In the genomic region with DNA sequence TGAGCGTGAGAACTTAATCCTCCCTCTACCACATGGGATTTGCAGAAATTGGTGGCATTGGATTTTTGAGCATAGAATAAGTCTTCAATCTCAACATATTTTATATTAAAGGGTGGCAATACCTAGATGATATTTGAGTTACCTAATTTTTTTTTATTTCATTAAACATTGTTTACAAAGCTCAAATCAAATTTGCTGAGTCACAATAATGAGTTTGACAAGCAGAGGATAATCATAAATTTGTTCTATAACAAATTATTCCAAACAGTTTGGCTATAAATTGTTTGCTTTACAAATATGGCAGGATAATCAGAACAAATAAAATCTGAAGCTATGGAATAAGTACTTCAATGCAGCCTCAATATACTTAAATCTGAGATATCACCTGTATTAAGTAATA, we compare ENCODE assay signal across 24 cellular contexts. TPM values are rescaled to one million over a fixed set of nuclear protein-coding genes. Genes with fewer than 3 reads are reported as not detected.
A peak's percentile ranks its signal among the peaks of the same experiment; 100 is the strongest.
DNase-seq lines count a peak whose midpoint lies in the region; ATAC-seq, FAIRE-seq and TF ChIP-seq lines count a peak whose summit lies in the region.
"Had no signal": no experiment of that assay in that cellular context is flagged by ENCODE, and none has a peak within 500 bp of the region (broad histone marks: within the 10 kb centered on the region; RNA-seq: fewer than 3 reads in every experiment).

No MANE protein-coding gene starts in this region.

- H3K14ac ChIP-seq in H1 (ENCODE audit: insufficient read length): no peak overlapping the region

- H2AK5ac ChIP-seq in H1 (ENCODE audit: low read depth, low read length): no peak overlapping the region

- POLR2A ChIA-PET in A549 (lab: Yijun Ruan, JAX): no interaction called here
- POLR2A ChIA-PET in H1 (lab: Charles Lee; ENCODE audit: partially characterized antibody): no interaction called here

- no peak overlapping the region for H2BK12ac ChIP-seq in H1 (ENCODE audit: low read depth, low read length)

- H3K4me3 ChIP-seq in A549 (no peak overlapping the region), LNCaP clone FGC (ENCODE audit: low read depth, low read length) (no peak overlapping the region), H1 (ENCODE audit: extremely low read depth in 1 of 4, insufficient read depth in 2 of 4, low read depth in 3 of 4, low read length in 4 of 4) (no peak overlapping the region), uterus (no peak overlapping the region)
- H3K4me3 ChIP-seq: BLaER1 treated with 17β-estradiol and CSF1 and Interleukin-3, amounts not matched to agents 10 nM and 100 nM had no signal

- H3K23me2 ChIP-seq in H1 (ENCODE audit: low read depth, low read length): no peaks in the 10 kb centered on the region

- no peak overlapping the region for H4K8ac ChIP-seq in H1 (ENCODE audit: extremely low read depth, insufficient read depth, low read length)

- H3K9me3 ChIP-seq in A549 (no peaks in the 10 kb centered on the region), H1 (ENCODE audit: insufficient read depth in 2 of 2, low read depth in 1 of 2, low read length in 1 of 2) (no peaks in the 10 kb centered on the region), uterus (no peaks in the 10 kb centered on the region)
- H3K9me3 ChIP-seq: BE2C had no signal

- WGBS in A549 (ENCODE audit: missing lambda C conversion rate): 91% methylated on average over 1 of the region's 1 CpG
- WGBS in H1 (ENCODE audit: extremely low coverage in 1 of 2, insufficient coverage in 1 of 2, insufficient read length in 1 of 2, insufficient replicate concordance in 2 of 2, low coverage in 1 of 2, low lambda C conversion rate in 2 of 2, missing lambda C conversion rate in 1 of 2), 2 experiments: 100% methylated on average over 1 of the region's 1 CpG; no CpG with 5 or more reads in 1 of the 2 experiments

- H3K36me3 ChIP-seq in H1 (ENCODE audit: control insufficient read depth in 2 of 4, insufficient read depth in 4 of 4, low read length in 3 of 4): no peaks in the 10 kb centered on the region
- no peaks in the 10 kb centered on the region for H3K36me3 ChIP-seq in uterus
- H3K36me3 ChIP-seq: BE2C; BLaER1 treated with 17β-estradiol and CSF1 and Interleukin-3, amounts not matched to agents 10 nM and 100 nM had no signal

- H2BK20ac ChIP-seq in H1 (ENCODE audit: low read length): no peak overlapping the region

- H2BK120ac ChIP-seq in H1 (replicated peaks; ENCODE audit: low read depth, low read length): no peak overlapping the region

- H3K9ac ChIP-seq in H1 (replicated peaks in 1 of 4; ENCODE audit: extremely low read depth in 1 of 4, low read depth in 3 of 4, low read length in 3 of 4): no peak overlapping the region
- H3K9ac ChIP-seq: BLaER1 treated with 17β-estradiol and CSF1 and Interleukin-3, amounts not matched to agents 10 nM and 100 nM had no signal

- TF ChIP-seq EP300 in A549 (IDR thresholded peaks at IDR 0.05) (no peak), H1 (IDR thresholded peaks at IDR 0.05; ENCODE audit: borderline replicate concordance in 1 of 2, low read depth in 2 of 2, low read length in 2 of 2) (no peak)

- H4K5ac ChIP-seq in H1 (ENCODE audit: insufficient read length, low read depth, low read length): no peak overlapping the region

- no peak for ATAC-seq in A549
- ATAC-seq in HG03097 (IDR thresholded peaks at IDR 0.05; ENCODE audit: low FRiP score, unreplicated experiment): no peak

- no peaks in the 10 kb centered on the region for H4K20me1 ChIP-seq in H1 (replicated peaks in 1 of 2; ENCODE audit: control insufficient read depth in 1 of 2, insufficient read depth in 2 of 2, low read length in 2 of 2)
- H4K20me1 ChIP-seq: BLaER1 treated with 17β-estradiol and CSF1 and Interleukin-3, amounts not matched to agents 10 nM and 100 nM had no signal

- H2AFZ ChIP-seq in H1 (ENCODE audit: low read length): no peak overlapping the region

- no peak overlapping the region for H2BK5ac ChIP-seq in H1 (ENCODE audit: low read depth, low read length)

- no peaks in the 10 kb centered on the region for H3K79me1 ChIP-seq in H1 (ENCODE audit: low read depth, low read length)

- CTCF ChIA-PET in A549 (lab: Yijun Ruan, JAX): no interaction called here
- CTCF ChIA-PET in H1 (lab: Charles Lee; ENCODE audit: partially characterized antibody): no interaction called here

- no peak overlapping the region for H4K91ac ChIP-seq in H1 (replicated peaks; ENCODE audit: insufficient read length, low read length)

- no peak overlapping the region for H3K18ac ChIP-seq in H1 (ENCODE audit: extremely low read depth, low read length)

- no peaks in the 10 kb centered on the region for H3K79me2 ChIP-seq in H1 (ENCODE audit: control insufficient read depth in 1 of 2, insufficient read depth in 2 of 2, low read length in 2 of 2)

- no peak overlapping the region for H2BK15ac ChIP-seq in H1 (ENCODE audit: low read length)

- TF ChIP-seq RAD21 in A549 (conservative IDR thresholded peaks at IDR 0.05 in 1 of 2, IDR thresholded peaks at IDR 0.05 in 1 of 2) (no peak), H1 (IDR thresholded peaks at IDR 0.05 in 1 of 2, conservative IDR thresholded peaks at IDR 0.05 in 1 of 2; ENCODE audit: low read depth in 2 of 2, low read length in 2 of 2) (no peak)

- H3K4me1 ChIP-seq in A549 (peaks cover 3% of the 10 kb centered on the region; the same call in 1 of the 3 replicates), H1 (replicated peaks in 1 of 4; ENCODE audit: control insufficient read depth in 3 of 4, insufficient read depth in 4 of 4, low read length in 3 of 4) (no peaks in the 10 kb centered on the region), uterus (no peaks in the 10 kb centered on the region)
- H3K4me1 ChIP-seq: BE2C; BLaER1 treated with 17β-estradiol and CSF1 and Interleukin-3, amounts not matched to agents 10 nM and 100 nM had no signal

- FAIRE-seq in A549 (lab: Jason Lieb, UNC): no peak
- FAIRE-seq in H1 (lab: Jason Lieb, UNC): no peak
- FAIRE-seq: D721Med, GM12891 had no signal

- no peak overlapping the region for H3K4ac ChIP-seq in H1 (replicated peaks; ENCODE audit: insufficient read length, low read depth, low read length)

- no peak overlapping the region for H3K23ac ChIP-seq in H1 (ENCODE audit: insufficient read length)

- no peak overlapping the region for H3K4me2 ChIP-seq in A549
- H3K4me2 ChIP-seq in H1 (ENCODE audit: insufficient read depth in 1 of 2, low read depth in 2 of 2, low read length in 2 of 2): no peak overlapping the region
- H3K4me2 ChIP-seq: BLaER1 treated with 17β-estradiol and CSF1 and Interleukin-3, amounts not matched to agents 10 nM and 100 nM had no signal

- no peaks in the 10 kb centered on the region for H3K27me3 ChIP-seq in H1 (replicated peaks in 1 of 4; ENCODE audit: control insufficient read depth in 3 of 4, extremely low read depth in 1 of 4, insufficient read depth in 3 of 4, low read length in 3 of 4)
- H3K27me3 ChIP-seq in uterus: no peaks in the 10 kb centered on the region
- H3K27me3 ChIP-seq: BE2C; BLaER1 treated with 17β-estradiol and CSF1 and Interleukin-3, amounts not matched to agents 10 nM and 100 nM had no signal

- TF ChIP-seq CTCF in 22Rv1 (IDR thresholded peaks at IDR 0.05): no peak
- no peak for TF ChIP-seq CTCF in A549 (IDR thresholded peaks at IDR 0.05)
- no peak for TF ChIP-seq CTCF in LNCaP clone FGC (IDR thresholded peaks at IDR 0.05; ENCODE audit: control insufficient read depth, extremely low read depth, insufficient read depth)
- TF ChIP-seq CTCF in H1 (IDR thresholded peaks at IDR 0.05; ENCODE audit: control extremely low read depth in 1 of 3, insufficient read depth in 1 of 3, low read depth in 1 of 3, low read length in 3 of 3): no peak
- TF ChIP-seq CTCF in uterus (IDR thresholded peaks at IDR 0.05): no peak

- TF ChIP-seq POLR2A in A549 (IDR thresholded peaks at IDR 0.05; ENCODE audit: low read length) (no peak), H1 (IDR thresholded peaks at IDR 0.05; ENCODE audit: control extremely low read depth in 1 of 2, low read depth in 2 of 2, low read length in 2 of 2) (no peak), uterus (IDR thresholded peaks at IDR 0.05) (no peak)

- intact Hi-C loops in uterus (cut with DNase I; ENCODE audit: low total_unique reads): no loop called here

- H3K56ac ChIP-seq in H1 (replicated peaks; ENCODE audit: insufficient read length, low read depth, low read length): no peak overlapping the region

- DNase-seq in A549 (ENCODE audit: low read depth in 1 of 2, low spot score in 1 of 2): no peak
- DNase-seq in LNCaP clone FGC (ENCODE audit: low read depth): peak; percentile 85
- DNase-seq in H1 (ENCODE audit: low read depth in 1 of 2, low spot score in 2 of 2): no peak
- no peak for DNase-seq in uterus
- no peak for DNase-seq in NCI-H1092 treated with DMSO at 0.1 percent for 48 hours (lab: John Stamatoyannopoulos, UW)
- DNase-seq in foreskin melanocyte: no peak
- DNase-seq: ACHN; AML-193; BE2C; CD4-positive, alpha-beta T cell; CD8-positive, alpha-beta memory T cell; DMS 273 treated with DMSO at 0.1 percent for 48 hours; DMS79; EL; GDM1; GOT3; H7; HCEC 1CT had no signal

- peak overlapping the region; percentile 99 for H3K27ac ChIP-seq in 22Rv1
- no peak overlapping the region for H3K27ac ChIP-seq in A549
- H3K27ac ChIP-seq in H1 (ENCODE audit: low read depth, low read length): no peak overlapping the region
- no peak overlapping the region for H3K27ac ChIP-seq in uterus
- H3K27ac ChIP-seq: BLaER1 treated with 17β-estradiol and CSF1 and Interleukin-3, amounts not matched to agents 10 nM and 100 nM had no signal

TF ChIP-seq in A549, 52 proteins besides CTCF, POLR2A, EP300 and RAD21 (continues in another document):
- TF ChIP-seq MAFK (IDR thresholded peaks at IDR 0.05; ENCODE audit: partially characterized antibody) (peak; percentile 72), SMC3 (IDR thresholded peaks at IDR 0.05) (no peak)

TF ChIP-seq in H1, 55 proteins besides CTCF, POLR2A, EP300 and RAD21:
- TF ChIP-seq SP1 (IDR thresholded peaks at IDR 0.05; ENCODE audit: low read depth, low read length) (no peak), SRF (IDR thresholded peaks at IDR 0.05; ENCODE audit: low read depth, low read length) (no peak), BACH1 (IDR thresholded peaks at IDR 0.05; ENCODE audit: low read length) (0 out of 2 replicates have a peak, but pooled peaks have one; percentile 50)

RNA-seq across cellular contexts. Expression of a gene that starts 22.7 kb away (rescaled TPM):
- polyA plus RNA-seq in A549 (2011; rRNA removed) (not detected in 2 replicates), A549 (2017; fragmentation: RNase III; extraction: RNeasy Plus Mini Kit Qiagen cat#74134 plus additional on column Dnase treatment) (not detected in 3 replicates), H1 (2011; rRNA removed) (not detected in 2 replicates)
- polyA plus RNA-seq in A549 (2012; cell fraction: cytosol; rRNA removed): not detected in 2 replicates
- not detected in 2 replicates for polyA plus RNA-seq in A549 (2012; cell fraction: nucleus; rRNA removed)
- not detected in 2 replicates for polyA minus RNA-seq in A549 (2011; rRNA and poly(A)+ RNA removed)
- not detected in 2 replicates for total RNA-seq in H1 (2021; fragmentation: NEBNext Ultra II Directional; extraction: Animal tissue kit (Norgen Biotek cat#: 25700))
- not detected for polyA plus RNA-seq in H1 (2011; cell fraction: cytosol; rRNA removed)
- not detected for polyA plus RNA-seq in H1 (2011; cell fraction: nucleus; rRNA removed)
- polyA plus RNA-seq in H1 (2012, experiment 1 of 2): not detected in 4 replicates
- not detected for polyA plus RNA-seq in H1 (2012, experiment 2 of 2)
- not detected for polyA plus RNA-seq in H1 (2013, experiment 1 of 2)
- polyA plus RNA-seq in H1 (2013, experiment 2 of 2): 0.09 TPM
- not detected in 2 replicates for polyA minus RNA-seq in H1 (2011; rRNA and poly(A)+ RNA removed)
- not detected for polyA minus RNA-seq in H1 (2011; cell fraction: cytosol; rRNA and poly(A)+ RNA removed)
- polyA minus RNA-seq in H1 (2011; cell fraction: nucleus; rRNA and poly(A)+ RNA removed): not detected
- total RNA-seq in uterus: 10 to 100 TPM; 33.3 to 84.1 (median 54.3) TPM
- total RNA-seq: CD4-positive, alpha-beta T cell; CD8-positive, alpha-beta memory T cell; H7 had no signal
- polyA plus RNA-seq: CD14-positive monocyte; CD8-positive, alpha-beta memory T cell had no signal

Comparison
In these comparisons a context has a peak if more than half of its experiments do, and no peak if none do; other contexts are left out.
1. RNA of a gene that starts 22.7 kb away (total RNA-seq): 33.3 to 84.1 TPM in uterus; not detected in H1; every median in the first group is over 10 times any median in the second.